17 cellular contexts compared by ENCODE assay signal in the genomic region with DNA sequence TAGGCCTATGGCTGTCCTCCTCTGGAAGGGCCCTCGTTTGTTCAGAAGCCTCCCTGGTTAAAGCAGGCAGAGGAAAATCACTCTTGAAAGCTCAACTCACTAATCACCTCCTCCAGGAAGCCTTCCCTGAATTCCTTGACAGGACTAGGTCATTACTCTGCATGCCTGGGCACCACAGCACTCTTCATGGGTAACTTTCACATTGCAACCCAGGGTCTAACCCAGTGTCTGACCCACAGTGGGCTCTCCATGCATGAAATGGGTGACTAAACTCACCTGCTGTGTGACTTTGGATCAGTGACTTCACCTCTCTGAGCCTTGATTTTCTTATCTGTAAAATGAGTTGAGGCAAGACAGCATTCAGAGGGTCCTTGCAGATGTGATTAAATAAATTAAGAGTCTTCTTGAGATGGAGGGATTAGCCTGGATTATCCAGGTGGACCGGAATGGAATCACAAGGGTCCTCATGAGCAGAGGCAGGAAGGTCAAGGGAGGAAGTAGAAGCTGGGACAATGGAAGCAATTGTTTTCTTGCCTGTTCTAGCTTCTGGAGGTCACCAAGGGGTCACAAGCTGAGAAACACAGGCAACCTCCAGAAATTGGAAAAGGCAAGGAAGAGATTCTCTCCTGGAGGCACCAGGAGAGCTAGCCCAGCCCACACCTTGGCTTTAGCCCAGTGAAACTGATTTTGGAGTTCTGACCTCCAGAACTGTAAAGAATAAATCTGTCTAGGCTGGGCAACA. TPM values are rescaled to one million over a fixed set of nuclear protein-coding genes. Genes with fewer than 3 reads are reported as not detected.
DNase-seq lines count a peak whose midpoint lies in the region; ATAC-seq, FAIRE-seq and TF ChIP-seq lines count a peak whose summit lies in the region.
"Had no signal": no experiment of that assay in that cellular context is flagged by ENCODE, and none has a peak within 500 bp of the region (broad histone marks: within the 10 kb centered on the region; RNA-seq: fewer than 3 reads in every experiment).

No MANE protein-coding gene starts in this region.

- H2AFZ ChIP-seq in GM12878 (ENCODE audit: control insufficient read depth, low read depth, low read length) (no peak overlapping the region), keratinocyte (ENCODE audit: control insufficient read depth, low read length) (no peak overlapping the region)

- TF ChIP-seq RAD21 in A549 (conservative IDR thresholded peaks at IDR 0.05 in 1 of 2, IDR thresholded peaks at IDR 0.05 in 1 of 2) (no peak), GM12878 (IDR thresholded peaks at IDR 0.05; ENCODE audit: insufficient read depth, low read depth, low read length) (no peak)

- H3K27ac ChIP-seq in A549 (no peak overlapping the region), GM12878 (ENCODE audit: control insufficient read depth, insufficient read depth) (no peak overlapping the region), keratinocyte (ENCODE audit: control insufficient read depth, insufficient read depth, low read length) (no peak overlapping the region)
- H3K27ac ChIP-seq: SK-N-MC had no signal

- H3K4me1 ChIP-seq in A549 (peaks cover 10% of the 10 kb centered on the region), GM12878 (ENCODE audit: control insufficient read depth, insufficient read depth, low read length) (peaks cover 23% of the 10 kb centered on the region), keratinocyte (ENCODE audit: control insufficient read depth, extremely low read depth, insufficient read depth, low read length) (peaks cover 23% of the 10 kb centered on the region)

- no peaks in the 10 kb centered on the region for H3K9me1 ChIP-seq in keratinocyte (ENCODE audit: control insufficient read depth, extremely low read depth, insufficient read depth, low read length)

- TF ChIP-seq CTCF in A549 (IDR thresholded peaks at IDR 0.05) (0 out of 3 replicates have a peak, but pooled peaks have one; percentile 6), GM12878 (IDR thresholded peaks at IDR 0.05 in 2 of 3, conservative IDR thresholded peaks at IDR 0.05 in 1 of 3; ENCODE audit: control insufficient read depth in 2 of 3, extremely low read depth in 1 of 3, insufficient read depth in 1 of 3, low read depth in 3 of 3, low read length in 3 of 3) (no peak), keratinocyte (optimal IDR thresholded peaks at IDR 0.05 in 1 of 3, IDR thresholded peaks at IDR 0.05 in 1 of 3, conservative IDR thresholded peaks at IDR 0.05 in 1 of 3; ENCODE audit: extremely low read depth in 1 of 3, insufficient read depth in 2 of 3, low read length in 3 of 3) (no peak)

- in situ Hi-C loops in GM12878 (cut with MboI) = loop anchor here (5.0 kb wide), 2 partner anchors 185 to 355 kb away; no protein-coding TSS in a partner anchor

- H3K27me3 ChIP-seq in GM12878 (replicated peaks in 1 of 2; ENCODE audit: control insufficient read depth in 2 of 2, insufficient read depth in 2 of 2, low read length in 1 of 2) = no peaks in the 10 kb centered on the region; a peak in 1 of 4 replicates
- no peaks in the 10 kb centered on the region for H3K27me3 ChIP-seq in keratinocyte (ENCODE audit: control insufficient read depth, extremely low read depth, insufficient read depth, low read length)

- intact Hi-C loops in GM12878 (cut with micrococcal nuclease; ENCODE audit: unreplicated experiment) = no loop called here

- H3K4me3 ChIP-seq in A549 = no peak overlapping the region
- H3K4me3 ChIP-seq in GM12878 = no peak overlapping the region
- no peak overlapping the region for H3K4me3 ChIP-seq in keratinocyte (ENCODE audit: control insufficient read depth in 2 of 3, extremely low read depth in 1 of 3, insufficient read depth in 2 of 3, low read depth in 1 of 3, low read length in 3 of 3)
- H3K4me3 ChIP-seq: SK-N-MC had no signal

- 50% methylated on average over 2 of the region's 2 CpGs for WGBS in A549 (ENCODE audit: missing lambda C conversion rate)
- 43% methylated on average over 2 of the region's 2 CpGs for WGBS in GM12878 (ENCODE audit: insufficient coverage, insufficient replicate concordance, low lambda C conversion rate, missing lambda C conversion rate)

- no peak for TF ChIP-seq POLR2A in A549 (IDR thresholded peaks at IDR 0.05; ENCODE audit: low read length)
- no peak for TF ChIP-seq POLR2A in GM12892 (IDR thresholded peaks at IDR 0.05; ENCODE audit: low read depth, low read length)
- TF ChIP-seq POLR2A in GM12878 (IDR thresholded peaks at IDR 0.05; ENCODE audit: low read depth, low read length) = no peak

- H3K36me3 ChIP-seq in GM12878 (ENCODE audit: control insufficient read depth in 2 of 2, insufficient read depth in 2 of 2, low read length in 1 of 2) (no peaks in the 10 kb centered on the region), keratinocyte (ENCODE audit: control insufficient read depth in 2 of 2, extremely low read depth in 1 of 2, insufficient read depth in 2 of 2, low read length in 2 of 2) (no peaks in the 10 kb centered on the region)

- ATAC-seq in A549 (no peak), GM12878 (no peak), HG03378 (IDR thresholded peaks at IDR 0.05; ENCODE audit: unreplicated experiment) (no peak), GM18873 (IDR thresholded peaks at IDR 0.05; ENCODE audit: low FRiP score, unreplicated experiment) (no peak), HG03025 (IDR thresholded peaks at IDR 0.05; ENCODE audit: low FRiP score, unreplicated experiment) (no peak)

- SMC1A ChIA-PET in GM12878 (lab: Charles Lee; ENCODE audit: uncharacterized antibody, unreplicated experiment) = interaction anchor here (3.9 kb wide), 1 partner anchor 183 kb away, joined by 22 read pairs; no protein-coding TSS in a partner anchor

- H3K9me3 ChIP-seq in A549 (no peaks in the 10 kb centered on the region), GM12878 (replicated peaks; ENCODE audit: control insufficient read depth, insufficient read depth, low read length) (no peaks in the 10 kb centered on the region), keratinocyte (ENCODE audit: control insufficient read depth, low read depth, low read length) (no peaks in the 10 kb centered on the region)

- H3K79me2 ChIP-seq in GM12878 (ENCODE audit: control insufficient read depth, insufficient read depth, low read length) (peaks cover 10% of the 10 kb centered on the region), keratinocyte (ENCODE audit: control insufficient read depth, insufficient read depth, low read length) (peaks cover 9% of the 10 kb centered on the region)

- DNase-seq in A549 (ENCODE audit: low read depth in 1 of 2, low spot score in 1 of 2) = no peak
- no peak for DNase-seq in GM12892 (ENCODE audit: insufficient read length)
- DNase-seq in GM12878 (ENCODE audit: low read depth, low spot score) = no peak
- no peak for DNase-seq in keratinocyte (ENCODE audit: low read depth, low spot score)
- DNase-seq: AML-193; CD4-positive, alpha-beta T cell; GF-D8; NCI-H1436 treated with DMSO at 0.1 percent for 48 hours; NCI-H2107; NCI-H226; NCI-H526; NK-92 treated with Interleukin-12 subunit alpha and Interleukin-12 subunit beta, amount 100 ng/mL, for 24 hours had no signal

- no peak for TF ChIP-seq EP300 in A549 (IDR thresholded peaks at IDR 0.05)
- TF ChIP-seq EP300 in GM12878 (IDR thresholded peaks at IDR 0.05; ENCODE audit: borderline replicate concordance in 1 of 2, control insufficient read depth in 1 of 2, low read depth in 2 of 2, low read length in 2 of 2) = no peak

- H4K20me1 ChIP-seq in GM12878 (ENCODE audit: control insufficient read depth, insufficient read depth) = no peaks in the 10 kb centered on the region
- H4K20me1 ChIP-seq in keratinocyte (ENCODE audit: control insufficient read depth, extremely low read depth, insufficient read depth, low read length) = no peaks in the 10 kb centered on the region

- CTCF ChIA-PET in A549 (lab: Yijun Ruan, JAX) = interaction anchor here (1.0 to 8.9 kb wide), 7 partner anchors 12 to 356 kb away, joined by 4 to 112 read pairs (median 40); no protein-coding TSS in a partner anchor
- CTCF ChIA-PET in GM12878 (lab: Yijun Ruan, JAX) = interaction anchor here (0.8 to 3.2 kb wide), 3 partner anchors 130 to 242 kb away, joined by 3 to 18 read pairs (median 6); no protein-coding TSS in a partner anchor

- FAIRE-seq in A549 (lab: Jason Lieb, UNC) (no peak), GM12892 (lab: Jason Lieb, UNC) (peak; percentile 82), GM12878 (lab: Jason Lieb, UNC) (no peak), keratinocyte (lab: Jason Lieb, UNC) (peak; percentile 23)
- FAIRE-seq: H54 had no signal

- RAD21 ChIA-PET in GM12878 (lab: Charles Lee; ENCODE audit: unreplicated experiment) = interaction anchor here (1.3 kb wide), 1 partner anchor 357 kb away, joined by 3 read pairs; no protein-coding TSS in a partner anchor

- H3K9ac ChIP-seq in GM12878 (ENCODE audit: control insufficient read depth, insufficient read depth, low read length) = no peak overlapping the region
- no peak overlapping the region for H3K9ac ChIP-seq in keratinocyte (ENCODE audit: control insufficient read depth, extremely low read depth, insufficient read depth, low read length)

- H3K4me2 ChIP-seq in A549 (no peak overlapping the region), GM12878 (ENCODE audit: control insufficient read depth, insufficient read depth) (no peak overlapping the region), keratinocyte (ENCODE audit: control insufficient read depth, extremely low read depth, insufficient read depth, low read depth, low read length) (no peak overlapping the region)

- dilution Hi-C loops in keratinocyte (cut with MboI; ENCODE audit: extremely low pct_ligation_motif_present, low sequenced_read_pairs) = no loop called here

- no TSS peak for BruUV-seq in GM12878 (replicated peaks; lab: Mats Ljungman, UMichigan)

- POLR2A ChIA-PET in A549 (lab: Yijun Ruan, JAX) = interaction anchor here (0.7 kb wide), 1 partner anchor 106 kb away, joined by 3 read pairs; no protein-coding TSS in a partner anchor
- POLR2A ChIA-PET in GM12878 (lab: Charles Lee) = no interaction called here

RNA-seq across cellular contexts. Expression of a gene that starts 3.8 kb away (rescaled TPM):
- polyA plus RNA-seq in A549 (2011; rRNA removed) = 3.5 and 7.1 TPM in 2 replicates
- 7.1 and 11.2 TPM in 2 replicates for polyA plus RNA-seq in A549 (2012; cell fraction: cytosol; rRNA removed)
- polyA plus RNA-seq in A549 (2012; cell fraction: nucleus; rRNA removed) = 27.6 and 28.1 TPM in 2 replicates
- 18.9 to 23.8 TPM (median 23.3 TPM) in 3 replicates for polyA plus RNA-seq in A549 (2017; fragmentation: RNase III; extraction: RNeasy Plus Mini Kit Qiagen cat#74134 plus additional on column Dnase treatment)
- polyA minus RNA-seq in A549 (2011; rRNA and poly(A)+ RNA removed) = 5.7 and 9.7 TPM in 2 replicates
- 5.7 TPM for polyA plus RNA-seq in GM12892 (2012; ENCODE audit: missing spikeins)
- total RNA-seq in GM12878 (2013; cell fraction: nucleolus; rRNA removed) = 66.1 and 73.4 TPM in 2 replicates
- 7.2 and 7.4 TPM in 2 replicates for total RNA-seq in GM12878 (2014; rRNA removed)
- total RNA-seq in GM12878 (2014; rRNA removed; fragmentation: Illumina TruSeq; extraction: Trizol) = 7.9 and 8.7 TPM in 2 replicates
- total RNA-seq in GM12878 (2021) = 35.4 and 37.7 TPM in 2 replicates
- 3.1 TPM for polyA plus RNA-seq in GM12878 (2011; ENCODE audit: low read depth)
- polyA plus RNA-seq in GM12878 (2011; rRNA removed) = 4.0 and 5.4 TPM in 2 replicates
- 5.7 and 7.6 TPM in 2 replicates for polyA plus RNA-seq in GM12878 (2011; cell fraction: cytosol; rRNA removed)
- polyA plus RNA-seq in GM12878 (2011; cell fraction: nucleus; rRNA removed) = 20.2 and 25.6 TPM in 2 replicates
- polyA plus RNA-seq in GM12878 (2012) = 8.0 and 8.1 TPM in 2 replicates
- polyA plus RNA-seq in GM12878 (2014; fragmentation: Illumina TruSeq; extraction: Trizol) = 2.5 and 5.9 TPM in 2 replicates
- polyA plus RNA-seq in GM12878 (2014; fragmentation: Nextera tagmentation; extraction: Ambion mirVana) = under 1 TPM; 0.66 to 0.74 TPM
- 19.2 and 25.5 TPM in 2 replicates for polyA plus RNA-seq in GM12878 (2014; rRNA removed)
- 1 to 10 TPM; 3.1 to 6.0 TPM for polyA plus RNA-seq in GM12878 (2016; fragmentation: Nextera tagmentation; extraction: Ambion mirVana)
- polyA minus RNA-seq in GM12878 (2011; rRNA and poly(A)+ RNA removed) = 8.1 and 11.7 TPM in 2 replicates
- 8.3 and 9.1 TPM in 2 replicates for polyA minus RNA-seq in GM12878 (2011; cell fraction: cytosol; rRNA and poly(A)+ RNA removed)
- 10.0 and 21.0 TPM in 2 replicates for polyA minus RNA-seq in GM12878 (2011; cell fraction: nucleus; rRNA and poly(A)+ RNA removed)
- 2.6 to 3.8 TPM (median 3.2 TPM) in 3 replicates for polyA plus RNA-seq in keratinocyte
- polyA plus RNA-seq in keratinocyte (2011; ENCODE audit: low read depth) = 4.4 TPM
- 1.5 and 4.3 TPM in 2 replicates for polyA plus RNA-seq in keratinocyte (2011; cell fraction: cytosol; rRNA removed)
- polyA plus RNA-seq in keratinocyte (2011; cell fraction: nucleus; rRNA removed) = 12.7 and 22.4 TPM in 2 replicates
- 7.9 and 17.1 TPM in 2 replicates for polyA plus RNA-seq in keratinocyte (2012; ENCODE audit: low replicate concordance)
- 7.0 to 17.7 TPM (median 7.2 TPM) in 3 replicates for polyA minus RNA-seq in keratinocyte
- polyA minus RNA-seq in keratinocyte (2011; cell fraction: cytosol; rRNA and poly(A)+ RNA removed) = 12.1 TPM
- 16.7 and 20.6 TPM in 2 replicates for polyA minus RNA-seq in keratinocyte (2011; cell fraction: nucleus; rRNA and poly(A)+ RNA removed)
